ENCODE assay signal across 8 cellular contexts in genomic region chr12:6450869-6451347, GRCh38.
DNase-seq lines count a peak whose midpoint lies in the region; ATAC-seq lines count a peak whose summit lies in the region.

No MANE protein-coding gene starts in this region.

- H3K27me3 Mint-ChIP-seq in activated naive CD8-positive, alpha-beta T cell, result no peaks in the 10 kb centered on the region

- DNase-seq in DMS79 treated with DMSO at 0.1 percent for 48 hours (lab: John Stamatoyannopoulos, UW) (peak; percentile 70), DMS79 (lab: John Stamatoyannopoulos, UW) (no peak), SHP77 treated with DMSO at 0.1 percent for 48 hours (lab: John Stamatoyannopoulos, UW) (no peak)
- peak in 1 of 2 donors; percentile 70 for DNase-seq in stimulated activated effector memory CD8-positive, alpha-beta T cell treated with anti-CD3 and anti-CD28 coated beads, Interleukin-12 subunit alpha, Interleukin-12 subunit beta, amount 100 ng/mL, for 72 hours (ENCODE audit: low spot score in 2 of 2)

- H3K4me3 ChIP-seq in iPS-18a (ENCODE audit: low read length), result peak overlapping the region; percentile 39

- H3K27me3 ChIP-seq in iPS-18a (ENCODE audit: control insufficient read depth, insufficient read depth, low read length), result no peaks in the 10 kb centered on the region

- no peaks in the 10 kb centered on the region for H3K9me3 Mint-ChIP-seq in activated naive CD8-positive, alpha-beta T cell (ENCODE audit: low read depth)
- H3K9me3 Mint-ChIP-seq in stimulated activated effector memory CD8-positive, alpha-beta T cell treated with anti-CD3 and anti-CD28 coated beads, Interleukin-12 subunit alpha, Interleukin-12 subunit beta, amount 100 ng/mL, for 72 hours, result no peaks in the 10 kb centered on the region

- no peaks in the 10 kb centered on the region for H3K36me3 ChIP-seq in iPS-18a (ENCODE audit: control insufficient read depth, low read depth, low read length)

- H3K36me3 Mint-ChIP-seq in activated naive CD8-positive, alpha-beta T cell, result peaks cover 26% of the 10 kb centered on the region
- peaks cover 78% of the 10 kb centered on the region for H3K36me3 Mint-ChIP-seq in stimulated activated effector memory CD8-positive, alpha-beta T cell treated with anti-CD3 and anti-CD28 coated beads, Interleukin-12 subunit alpha, Interleukin-12 subunit beta, amount 100 ng/mL, for 72 hours

- peaks cover 77% of the 10 kb centered on the region for H3K4me1 Mint-ChIP-seq in activated naive CD8-positive, alpha-beta T cell (ENCODE audit: low read depth)
- H3K4me1 Mint-ChIP-seq in stimulated activated effector memory CD8-positive, alpha-beta T cell treated with anti-CD3 and anti-CD28 coated beads, Interleukin-12 subunit alpha, Interleukin-12 subunit beta, amount 100 ng/mL, for 72 hours, result peaks cover 76% of the 10 kb centered on the region

- peaks cover 33% of the 10 kb centered on the region for H3K4me1 ChIP-seq in iPS-18a (ENCODE audit: control insufficient read depth, low read depth, low read length)

- peak; percentile 2 for ATAC-seq in stimulated activated effector memory CD8-positive, alpha-beta T cell treated with anti-CD3 and anti-CD28 coated beads, Interleukin-12 subunit alpha, Interleukin-12 subunit beta, amount 100 ng/mL, for 72 hours
- ATAC-seq in GM18511 (IDR thresholded peaks at IDR 0.05; ENCODE audit: unreplicated experiment), result no peak
- no peak for ATAC-seq in HG02571 (IDR thresholded peaks at IDR 0.05; ENCODE audit: unreplicated experiment)

- peak overlapping the region; percentile 99 for H3K27ac Mint-ChIP-seq in activated naive CD8-positive, alpha-beta T cell
- H3K27ac Mint-ChIP-seq in stimulated activated effector memory CD8-positive, alpha-beta T cell treated with anti-CD3 and anti-CD28 coated beads, Interleukin-12 subunit alpha, Interleukin-12 subunit beta, amount 100 ng/mL, for 72 hours, result peak overlapping the region; percentile 100

- H3K27ac ChIP-seq in iPS-18a (ENCODE audit: low read length), result peak overlapping the region; percentile 84

- H3K9ac ChIP-seq in iPS-18a (ENCODE audit: low read length), result peak overlapping the region; percentile 68

- H3K9me3 ChIP-seq in iPS-18a (ENCODE audit: control insufficient read depth, low read depth, low read length), result no peaks in the 10 kb centered on the region

- H3K4me3 Mint-ChIP-seq in activated naive CD8-positive, alpha-beta T cell, result peak overlapping the region; percentile 99
- peak overlapping the region; percentile 100 for H3K4me3 Mint-ChIP-seq in stimulated activated effector memory CD8-positive, alpha-beta T cell treated with anti-CD3 and anti-CD28 coated beads, Interleukin-12 subunit alpha, Interleukin-12 subunit beta, amount 100 ng/mL, for 72 hours
